ENCODE assay signal across 8 cellular contexts in genomic region chr1:100866041-100866900, GRCh38. TPM values are rescaled to one million over a fixed set of nuclear protein-coding genes. Genes with fewer than 3 reads are reported as not detected.
DNase-seq lines count a peak whose midpoint lies in the region; ATAC-seq, FAIRE-seq and TF ChIP-seq lines count a peak whose summit lies in the region.

No MANE protein-coding gene starts in this region.

- no peak overlapping the region for H3K4me3 ChIP-seq in BE2C (ENCODE audit: low read depth, low read length)
- no peak overlapping the region for H3K4me3 ChIP-seq in astrocyte of the cerebellum (ENCODE audit: low read depth, low read length)
- H3K4me3 ChIP-seq in kidney (ENCODE audit: low read length in 2 of 2) = no peak overlapping the region

- ATAC-seq in GM19025 (IDR thresholded peaks at IDR 0.05; ENCODE audit: low read depth, unreplicated experiment) = peak; percentile 48
- ATAC-seq in left colon = no peak

- peak; percentile 41 for TF ChIP-seq CTCF in BE2C (IDR thresholded peaks at IDR 0.05; ENCODE audit: low read depth, low read length)
- peak; percentile 27 for TF ChIP-seq CTCF in astrocyte of the cerebellum (IDR thresholded peaks at IDR 0.05; ENCODE audit: low read depth, low read length, missing control alignments)
- peak; percentile 58 for TF ChIP-seq CTCF in kidney (IDR thresholded peaks at IDR 0.05; ENCODE audit: borderline replicate concordance, extremely low read depth, insufficient read depth)

- in situ Hi-C loops in astrocyte of the cerebellum (cut with HindIII; ENCODE audit: low sequenced_read_pairs) = no loop called here

- H3K36me3 ChIP-seq in BE2C = no peaks in the 10 kb centered on the region
- no peaks in the 10 kb centered on the region for H3K36me3 ChIP-seq in kidney (ENCODE audit: control insufficient read depth in 1 of 2, insufficient read depth in 2 of 2, low read length in 2 of 2)

- no peak for DNase-seq in BE2C
- peak; percentile 61 for DNase-seq in M059J (ENCODE audit: low read depth)
- peak; percentile 39 for DNase-seq in astrocyte of the cerebellum (ENCODE audit: low read depth)
- no peak for DNase-seq in kidney
- no peak for DNase-seq in ecto neural progenitor cell (ENCODE audit: low spot score)
- DNase-seq in left colon = no peak
- no peak for DNase-seq in HPDE6-E6E7 (ENCODE audit: extremely low spot score)

- no peaks in the 10 kb centered on the region for H3K4me1 ChIP-seq in BE2C
- no peaks in the 10 kb centered on the region for H3K4me1 ChIP-seq in kidney (ENCODE audit: control insufficient read depth in 1 of 2, insufficient read depth in 1 of 2, low read depth in 1 of 2, low read length in 2 of 2)

- 0 out of 2 replicates have a peak, but pooled peaks cover 3% of the 10 kb centered on the region for H3K27me3 ChIP-seq in BE2C

- H3K9ac ChIP-seq in kidney (ENCODE audit: low read length in 2 of 2) = no peak overlapping the region

- no peak overlapping the region for H3K27ac ChIP-seq in kidney (ENCODE audit: low read depth in 2 of 2, low read length in 2 of 2)

- intact Hi-C loops in kidney (cut with DNase I) (no loop called here), left colon (cut with DNase I, micrococcal nuclease) (loop anchor here in 1 of 2 donors (5.0 to 10.0 kb wide), 2 partner anchors 409 to 1061 kb away; no protein-coding TSS in a partner anchor)

- peak; percentile 95 for FAIRE-seq in kidney (lab: Jason Lieb, UNC)

- H3K9me3 ChIP-seq in BE2C (no peaks in the 10 kb centered on the region), kidney (ENCODE audit: control insufficient read depth in 1 of 2, low read length in 2 of 2) (no peaks in the 10 kb centered on the region)

RNA-seq across cellular contexts. Expression of gene EXTL2, which starts 28.4 kb away (rescaled TPM):
- polyA plus RNA-seq in BE2C (2012; ENCODE audit: insufficient read depth, insufficient read length, low read depth) = 22.0 TPM
- total RNA-seq in M059J (2014; rRNA removed; shearing (Covaris generic)) = 23.1 and 24.4 TPM in 2 replicates
- total RNA-seq in kidney = 10.5 TPM
- 11.3 TPM for polyA plus RNA-seq in kidney (ENCODE audit: insufficient read depth, low read depth, low replicate concordance)
- 1 to 10 TPM; 3.6 to 5.5 TPM for total RNA-seq in left colon

RNA-seq across cellular contexts. Expression of gene SLC30A7, which starts 29.6 kb away (rescaled TPM):
- polyA plus RNA-seq in BE2C (2012; ENCODE audit: insufficient read depth, insufficient read length, low read depth) = 4.6 TPM
- total RNA-seq in M059J (2014; rRNA removed; shearing (Covaris generic)) = 47.4 and 66.6 TPM in 2 replicates
- total RNA-seq in kidney (40.2 TPM), left colon (10 to 100 TPM; 33.2 to 36.9 TPM)
- polyA plus RNA-seq in kidney (ENCODE audit: insufficient read depth, low read depth, low replicate concordance) = 4.4 TPM

Comparison
In these comparisons a context has a peak if more than half of its experiments do, and no peak if none do; other contexts are left out.
1. DNase-seq: peak in M059J (single experiment) and astrocyte of the cerebellum (single experiment); none in BE2C (single experiment), kidney (single experiment), ecto neural progenitor cell (single experiment), left colon (0 of 2) and HPDE6-E6E7 (single experiment).
2. Peak in every context shown above with its lines, with median percentiles within 50 percentile points of each other: CTCF ChIP-seq.